In the genomic region with DNA sequence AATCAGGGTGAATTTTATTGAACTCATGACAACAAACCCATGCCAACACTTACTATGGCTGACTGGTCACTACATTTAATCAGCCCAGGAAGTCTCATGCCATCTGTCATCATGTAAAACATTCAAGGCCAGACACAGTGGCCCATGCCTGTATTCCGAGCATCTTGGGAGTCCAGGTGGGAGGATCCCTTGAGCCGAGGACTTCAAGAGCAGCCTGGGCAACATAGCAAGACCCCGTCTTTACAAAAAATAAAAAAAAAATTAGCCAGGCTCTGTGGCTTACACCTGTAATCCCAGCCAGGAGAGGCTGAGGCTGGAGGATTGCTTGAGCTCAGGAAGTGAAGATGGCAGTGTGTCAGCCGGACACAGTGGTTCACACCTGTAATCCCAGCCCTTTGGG, we compare ENCODE assay signal across 21 cellular contexts. TPM values are rescaled to one million over a fixed set of nuclear protein-coding genes. Genes with fewer than 3 reads are reported as not detected.
DNase-seq lines count a peak whose midpoint lies in the region; ATAC-seq, FAIRE-seq and TF ChIP-seq lines count a peak whose summit lies in the region.
"Had no signal": no experiment of that assay in that cellular context is flagged by ENCODE, and none has a peak within 500 bp of the region (broad histone marks: within the 10 kb centered on the region; RNA-seq: fewer than 3 reads in every experiment).

No MANE protein-coding gene starts in this region.

- BruUV-seq in K562 (replicated peaks; lab: Mats Ljungman, UMichigan) = no TSS peak

- intact Hi-C loops in K562 (cut with micrococcal nuclease) = no loop called here
- intact Hi-C loops in sigmoid colon (cut with DNase I) = no loop called here
- intact Hi-C loops in mucosa of descending colon (cut with DNase I, micrococcal nuclease) = no loop called here

- H3K9ac ChIP-seq in K562 (ENCODE audit: insufficient read depth in 1 of 2, low read depth in 2 of 2, low read length in 2 of 2) = no peak overlapping the region
- H3K9ac ChIP-seq: BLaER1, GM23248 had no signal

- TF ChIP-seq CTCF in K562 (IDR thresholded peaks at IDR 0.05 in 2 of 3, conservative IDR thresholded peaks at IDR 0.05 in 1 of 3; ENCODE audit: insufficient read depth in 2 of 3, low read depth in 1 of 3, low read length in 3 of 3) (no peak), sigmoid colon (IDR thresholded peaks at IDR 0.05) (no peak), mucosa of descending colon (IDR thresholded peaks at IDR 0.05) (no peak)

- no peak for ATAC-seq in K562
- ATAC-seq in mucosa of descending colon = no peak
- ATAC-seq: CD8-positive, alpha-beta T cell had no signal

- H2AFZ ChIP-seq in K562 (ENCODE audit: low read depth, low read length) = no peak overlapping the region
- H2AFZ ChIP-seq: GM23248 had no signal

- H3K4me3 ChIP-seq in K562 (no peak overlapping the region), sigmoid colon (no peak overlapping the region), mucosa of descending colon (no peak overlapping the region)
- H3K4me3 ChIP-seq: BLaER1, GM23248 had no signal

- no peak for FAIRE-seq in K562 (lab: Jason Lieb, UNC)
- FAIRE-seq: A204.1, GM12892, H1 had no signal

- peaks cover 5% of the 10 kb centered on the region for H3K79me2 ChIP-seq in K562 (ENCODE audit: control insufficient read depth, insufficient read depth, low read length)

- WGBS in K562 (ENCODE audit: insufficient coverage, low coverage, missing lambda C conversion rate) = 58% methylated on average over 4 of the region's 4 CpGs
- 90 to 94% methylated on average over 4 of the region's 4 CpGs for WGBS in sigmoid colon, 2 donors

- in situ Hi-C loops in K562 (cut with MboI) = no loop called here

- H3K36me3 ChIP-seq in K562 (ENCODE audit: control insufficient read depth, insufficient read depth, low read length) (no peaks in the 10 kb centered on the region), sigmoid colon (no peaks in the 10 kb centered on the region), mucosa of descending colon (ENCODE audit: low read depth) (no peaks in the 10 kb centered on the region)
- H3K36me3 ChIP-seq: BLaER1 had no signal

- no peaks in the 10 kb centered on the region for H4K20me1 ChIP-seq in K562 (replicated peaks; ENCODE audit: control insufficient read depth, insufficient read depth, low read length)
- H4K20me1 ChIP-seq: BLaER1 had no signal

- DNase-seq in DMS 273 (lab: John Stamatoyannopoulos, UW; ENCODE audit: unreplicated experiment) = peak; percentile 12
- DNase-seq in DMS 273 treated with DMSO at 0.1 percent for 48 hours (lab: John Stamatoyannopoulos, UW) = no peak
- DNase-seq in K562 (ENCODE audit: extremely low read depth in 1 of 4, low spot score in 3 of 4) = no peak
- DNase-seq in sigmoid colon = peak; percentile 52
- no peak for DNase-seq in mucosa of descending colon
- DNase-seq in SHP77 treated with DMSO at 0.1 percent for 48 hours (lab: John Stamatoyannopoulos, UW) = no peak
- DNase-seq: Caco-2; CD4-positive, CD25-positive, alpha-beta regulatory T cell; CD8-positive, alpha-beta T cell; DMS53; DMS79 treated with DMSO at 0.1 percent for 48 hours; GF-D8; GM23248; H7; HCEC 1CT had no signal

- CTCF ChIA-PET in K562 (lab: Yijun Ruan, JAX; ENCODE audit: low intra/inter-chr PET ratio) = no interaction called here

- no peaks in the 10 kb centered on the region for H3K9me3 ChIP-seq in K562 (replicated peaks; ENCODE audit: control insufficient read depth, insufficient read depth, low read depth, low read length)
- H3K9me3 ChIP-seq in sigmoid colon = no peaks in the 10 kb centered on the region
- no peaks in the 10 kb centered on the region for H3K9me3 ChIP-seq in mucosa of descending colon
- H3K9me3 ChIP-seq: BLaER1, Caco-2 had no signal

- TF ChIP-seq POLR2A in K562 (conservative IDR thresholded peaks at IDR 0.05) = no peak
- no peak for TF ChIP-seq POLR2A in sigmoid colon (IDR thresholded peaks at IDR 0.05)

- no peak overlapping the region for H3K4me2 ChIP-seq in K562 (ENCODE audit: insufficient read depth, low read length)
- H3K4me2 ChIP-seq: BLaER1 had no signal

- TF ChIP-seq EP300 in K562 (IDR thresholded peaks at IDR 0.05; ENCODE audit: low read length) (no peak), sigmoid colon (IDR thresholded peaks at IDR 0.05) (no peak)

- POLR2A ChIA-PET in K562 (lab: Yijun Ruan, JAX) = no interaction called here

- no peaks in the 10 kb centered on the region for H3K9me1 ChIP-seq in K562 (ENCODE audit: control insufficient read depth, insufficient read depth, low read length)

- H3K27me3 ChIP-seq in K562 (ENCODE audit: control insufficient read depth in 2 of 2, insufficient read depth in 2 of 2, low read length in 2 of 2) (no peaks in the 10 kb centered on the region), sigmoid colon (no peaks in the 10 kb centered on the region)
- H3K27me3 ChIP-seq: BLaER1 had no signal

- no peak for TF ChIP-seq RAD21 in K562 (CRISPR knock-in tag; conservative IDR thresholded peaks at IDR 0.05 in 1 of 2, IDR thresholded peaks at IDR 0.05 in 1 of 2)

- H3K4me1 ChIP-seq in K562 (replicated peaks in 1 of 2; ENCODE audit: control insufficient read depth in 2 of 2, insufficient read depth in 2 of 2, low read length in 2 of 2) (peaks cover 0 to 17% of the 10 kb centered on the region in 2 experiments; a peak in 4 of 5 replicates), sigmoid colon (peaks cover 0 to 11% (median 9%) of the 10 kb centered on the region in 4 donors), mucosa of descending colon (ENCODE audit: low read depth) (no peaks in the 10 kb centered on the region)

- H3K27ac ChIP-seq in K562 (ENCODE audit: extremely low read depth, low read depth, low read length) (no peak overlapping the region), sigmoid colon (no peak overlapping the region)
- H3K27ac ChIP-seq: 22Rv1, BLaER1, C4-2B, GM23248 had no signal

RNA-seq across cellular contexts. Expression of a gene that starts 4.9 kb away (rescaled TPM):
- 74.2 and 86.9 TPM in 2 replicates for total RNA-seq in K562 (2011; cell fraction: chromatin; rRNA removed; ENCODE audit: low replicate concordance)
- 43.0 and 57.4 TPM in 2 replicates for total RNA-seq in K562 (2011; cell fraction: nucleolus; rRNA removed)
- total RNA-seq in K562 (2011; cell fraction: nucleoplasm; rRNA removed) = 51.0 and 62.5 TPM in 2 replicates
- 28.8 and 29.0 TPM in 2 replicates for total RNA-seq in K562 (2014; rRNA removed)
- 46.7 and 52.0 TPM in 2 replicates for total RNA-seq in K562 (2014; rRNA removed; fragmentation: Illumina TruSeq; extraction: Trizol)
- total RNA-seq in K562 (2015; rRNA removed; fragmentation: Illumina TruSeq; extraction: Trizol) = 46.1 and 48.1 TPM in 2 replicates
- total RNA-seq in K562 (2021) = 46.5 and 51.2 TPM in 2 replicates
- polyA plus RNA-seq in K562 (2011; rRNA removed) = 35.7 and 55.2 TPM in 2 replicates
- polyA plus RNA-seq in K562 (2011; cell fraction: cytosol; rRNA removed) = 24.1 and 25.9 TPM in 2 replicates
- 31.0 and 41.8 TPM in 2 replicates for polyA plus RNA-seq in K562 (2011; cell fraction: nucleus; rRNA removed)
- 23.4 and 33.6 TPM in 2 replicates for polyA plus RNA-seq in K562 (2012)
- 54.6 and 59.8 TPM in 2 replicates for polyA plus RNA-seq in K562 (2014; fragmentation: Illumina TruSeq; extraction: Trizol)
- polyA plus RNA-seq in K562 (2014; fragmentation: Nextera tagmentation; extraction: Ambion mirVana) = 10 to 100 TPM; 14.0 to 14.1 TPM
- polyA plus RNA-seq in K562 (2014; rRNA removed) = 32.0 and 38.8 TPM in 2 replicates
- polyA minus RNA-seq in K562 (2011; rRNA and poly(A)+ RNA removed) = 58.6 and 80.9 TPM in 2 replicates
- polyA minus RNA-seq in K562 (2011; cell fraction: cytosol; rRNA and poly(A)+ RNA removed) = 21.6 and 40.0 TPM in 2 replicates
- 24.0 and 33.7 TPM in 2 replicates for polyA minus RNA-seq in K562 (2011; cell fraction: nucleus; rRNA and poly(A)+ RNA removed)
- total RNA-seq in sigmoid colon = 10 to 100 TPM; 16.8 to 22.5 (median 20.4) TPM
- polyA plus RNA-seq in sigmoid colon = 10 to 100 TPM in 1 of 3 donors, 1 to 10 TPM in 2; 4.2 to 18.6 (median 5.4) TPM
- 10 to 100 TPM; 23.8 to 36.4 (median 27.6) TPM for total RNA-seq in mucosa of descending colon

RNA-seq across cellular contexts. Expression of a gene that starts 5.4 kb away (rescaled TPM):
- total RNA-seq in K562 (2011; cell fraction: chromatin; rRNA removed; ENCODE audit: low replicate concordance) = 131 and 199 TPM in 2 replicates
- 65.4 and 66.8 TPM in 2 replicates for total RNA-seq in K562 (2011; cell fraction: nucleolus; rRNA removed)
- 90.0 and 108 TPM in 2 replicates for total RNA-seq in K562 (2011; cell fraction: nucleoplasm; rRNA removed)
- total RNA-seq in K562 (2014; rRNA removed) = 35.1 and 45.6 TPM in 2 replicates
- 38.1 and 39.0 TPM in 2 replicates for total RNA-seq in K562 (2014; rRNA removed; fragmentation: Illumina TruSeq; extraction: Trizol)
- total RNA-seq in K562 (2015; rRNA removed; fragmentation: Illumina TruSeq; extraction: Trizol) = 48.7 and 51.5 TPM in 2 replicates
- 63.7 and 65.6 TPM in 2 replicates for total RNA-seq in K562 (2021)
- polyA plus RNA-seq in K562 (2011; rRNA removed) = 23.5 and 36.8 TPM in 2 replicates
- polyA plus RNA-seq in K562 (2011; cell fraction: cytosol; rRNA removed) = 15.9 and 26.1 TPM in 2 replicates
- 25.6 and 63.0 TPM in 2 replicates for polyA plus RNA-seq in K562 (2011; cell fraction: nucleus; rRNA removed)
- 32.5 and 32.9 TPM in 2 replicates for polyA plus RNA-seq in K562 (2012)
- 49.2 and 52.2 TPM in 2 replicates for polyA plus RNA-seq in K562 (2014; fragmentation: Illumina TruSeq; extraction: Trizol)
- polyA plus RNA-seq in K562 (2014; fragmentation: Nextera tagmentation; extraction: Ambion mirVana) = 1 to 10 TPM; 3.4 to 3.7 TPM
- 29.1 and 33.1 TPM in 2 replicates for polyA plus RNA-seq in K562 (2014; rRNA removed)
- polyA minus RNA-seq in K562 (2011; rRNA and poly(A)+ RNA removed) = 51.1 and 73.2 TPM in 2 replicates
- polyA minus RNA-seq in K562 (2011; cell fraction: cytosol; rRNA and poly(A)+ RNA removed) = 42.8 and 63.1 TPM in 2 replicates
- 36.4 and 40.9 TPM in 2 replicates for polyA minus RNA-seq in K562 (2011; cell fraction: nucleus; rRNA and poly(A)+ RNA removed)
- 10 to 100 TPM; 24.3 to 46.0 (median 32.7) TPM for total RNA-seq in sigmoid colon
- 10 to 100 TPM in 1 of 3 donors, 1 to 10 TPM in 2; 5.4 to 24.2 (median 9.2) TPM for polyA plus RNA-seq in sigmoid colon
- total RNA-seq in mucosa of descending colon = 10 to 100 TPM; 49.3 to 59.7 (median 58.4) TPM

RNA-seq across cellular contexts. Expression of a gene that starts 54.5 kb away (rescaled TPM):
- 21.3 and 41.9 TPM in 2 replicates for total RNA-seq in K562 (2011; cell fraction: chromatin; rRNA removed; ENCODE audit: low replicate concordance)
- total RNA-seq in K562 (2011; cell fraction: nucleolus; rRNA removed) = 11.3 and 12.9 TPM in 2 replicates
- total RNA-seq in K562 (2011; cell fraction: nucleoplasm; rRNA removed) = 24.6 and 38.2 TPM in 2 replicates
- total RNA-seq in K562 (2014; rRNA removed) (5.1 and 6.9 TPM in 2 replicates), K562 (2014; rRNA removed; fragmentation: Illumina TruSeq; extraction: Trizol) (8.6 and 11.7 TPM in 2 replicates), K562 (2015; rRNA removed; fragmentation: Illumina TruSeq; extraction: Trizol) (5.6 and 6.3 TPM in 2 replicates), K562 (2021) (13.6 and 15.1 TPM in 2 replicates), sigmoid colon (10 to 100 TPM; 17.0 to 26.0 (median 20.0) TPM), mucosa of descending colon (10 to 100 TPM; 16.6 to 29.2 (median 28.9) TPM)
- polyA plus RNA-seq in K562 (2011; rRNA removed) (9.4 and 10.4 TPM in 2 replicates), K562 (2014; fragmentation: Illumina TruSeq; extraction: Trizol) (6.2 and 6.3 TPM in 2 replicates), K562 (2014; fragmentation: Nextera tagmentation; extraction: Ambion mirVana) (1 to 10 TPM; 1.8 to 3.0 TPM), K562 (2014; rRNA removed) (4.5 and 4.7 TPM in 2 replicates), sigmoid colon (1 to 10 TPM; 1.8 to 4.2 (median 2.8) TPM)
- 7.3 and 7.9 TPM in 2 replicates for polyA plus RNA-seq in K562 (2011; cell fraction: cytosol; rRNA removed)
- 9.1 and 10.9 TPM in 2 replicates for polyA plus RNA-seq in K562 (2011; cell fraction: nucleus; rRNA removed)
- 4.6 and 6.6 TPM in 2 replicates for polyA plus RNA-seq in K562 (2012)
- 18.0 and 22.0 TPM in 2 replicates for polyA minus RNA-seq in K562 (2011; rRNA and poly(A)+ RNA removed)
- 10.3 and 10.8 TPM in 2 replicates for polyA minus RNA-seq in K562 (2011; cell fraction: cytosol; rRNA and poly(A)+ RNA removed)
- 3.2 and 5.2 TPM in 2 replicates for polyA minus RNA-seq in K562 (2011; cell fraction: nucleus; rRNA and poly(A)+ RNA removed)

Comparison
In these comparisons a context has a peak if more than half of its experiments do, and no peak if none do; other contexts are left out.
1. DNase-seq: peak in DMS 273 (single experiment) and sigmoid colon (single experiment); none in DMS 273 treated with DMSO at 0.1 percent for 48 hours (single experiment), K562 (0 of 4), mucosa of descending colon (0 of 3) and SHP77 treated with DMSO at 0.1 percent for 48 hours (single experiment).